Comparison of ENCODE assay signal across 2 cellular contexts in the genomic region with DNA sequence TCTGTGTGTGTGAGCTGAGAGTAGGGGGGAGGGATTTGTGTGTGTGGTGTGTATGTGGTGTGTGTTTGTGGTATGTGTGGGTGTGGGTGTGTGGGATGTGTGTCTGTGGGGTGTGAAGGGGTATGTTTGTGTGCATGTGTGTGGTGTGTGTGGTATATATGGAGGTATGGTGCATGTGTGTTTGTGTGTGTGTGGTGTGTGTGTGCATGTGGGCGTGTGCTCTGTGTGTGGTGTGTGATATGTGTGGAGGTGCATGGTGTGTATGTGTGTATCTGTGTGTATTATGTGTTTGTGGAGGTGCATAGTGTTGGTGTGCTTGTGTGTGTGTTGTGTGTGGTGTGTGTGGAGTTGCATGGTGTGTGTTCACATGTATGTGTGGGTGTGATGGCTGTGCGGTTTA.
TF ChIP-seq lines count a peak whose summit lies in the region.

No MANE protein-coding gene starts in this region.

TF ChIP-seq in HEK293, 187 proteins besides CTCF, POLR2A, EP300 and RAD21:
- TF ChIP-seq EGR2 (tag by site-specific recombination; IDR thresholded peaks at IDR 0.05; ENCODE audit: low read depth) (0 out of 2 replicates have a peak, but pooled peaks have one; percentile 26), ZNF146 (tag by site-specific recombination; IDR thresholded peaks at IDR 0.05) (no peak)

TF ChIP-seq in H1, 55 proteins besides CTCF, POLR2A, EP300 and RAD21:
- TF ChIP-seq YY1 (IDR thresholded peaks at IDR 0.05; ENCODE audit: low read depth, low read length) (no peak), JUN (IDR thresholded peaks at IDR 0.05; ENCODE audit: low read depth, low read length) (no peak), SIRT6 (IDR thresholded peaks at IDR 0.05; ENCODE audit: low read length) (no peak), ZNF274 (IDR thresholded peaks at IDR 0.05; ENCODE audit: borderline replicate concordance, extremely low read depth, low read length) (no peak), KDM4A (IDR thresholded peaks at IDR 0.05; ENCODE audit: low read depth, low read length, severe bottlenecking) (no peak), CEBPB (IDR thresholded peaks at IDR 0.05; ENCODE audit: low read depth, low read length) (no peak), TAF1 (IDR thresholded peaks at IDR 0.05; ENCODE audit: low read depth, low read length) (no peak), HDAC2 (IDR thresholded peaks at IDR 0.05; ENCODE audit: borderline replicate concordance in 1 of 2, low read depth in 2 of 2, low read length in 2 of 2) (no peak), SP4 (IDR thresholded peaks at IDR 0.05; ENCODE audit: low read length) (no peak), EZH2 (IDR thresholded peaks at IDR 0.05; ENCODE audit: low read depth, low read length, severe bottlenecking) (no peak), CHD1 (IDR thresholded peaks at IDR 0.05; ENCODE audit: low read depth, low read length) (no peak), RFX5 (IDR thresholded peaks at IDR 0.05; ENCODE audit: borderline replicate concordance, low read depth, low read length) (no peak), RNF2 (IDR thresholded peaks at IDR 0.05; ENCODE audit: borderline replicate concordance, low read depth, low read length, missing control alignments, poor library complexity, severe bottlenecking) (no peak), ASH2L (IDR thresholded peaks at IDR 0.05; ENCODE audit: low read length) (no peak), RBBP5 (IDR thresholded peaks at IDR 0.05; ENCODE audit: borderline replicate concordance, low read depth, low read length) (no peak), GABPA (IDR thresholded peaks at IDR 0.05; ENCODE audit: borderline replicate concordance, insufficient read depth, low read length) (no peak)
- TF ChIP-seq, protein P1, sequence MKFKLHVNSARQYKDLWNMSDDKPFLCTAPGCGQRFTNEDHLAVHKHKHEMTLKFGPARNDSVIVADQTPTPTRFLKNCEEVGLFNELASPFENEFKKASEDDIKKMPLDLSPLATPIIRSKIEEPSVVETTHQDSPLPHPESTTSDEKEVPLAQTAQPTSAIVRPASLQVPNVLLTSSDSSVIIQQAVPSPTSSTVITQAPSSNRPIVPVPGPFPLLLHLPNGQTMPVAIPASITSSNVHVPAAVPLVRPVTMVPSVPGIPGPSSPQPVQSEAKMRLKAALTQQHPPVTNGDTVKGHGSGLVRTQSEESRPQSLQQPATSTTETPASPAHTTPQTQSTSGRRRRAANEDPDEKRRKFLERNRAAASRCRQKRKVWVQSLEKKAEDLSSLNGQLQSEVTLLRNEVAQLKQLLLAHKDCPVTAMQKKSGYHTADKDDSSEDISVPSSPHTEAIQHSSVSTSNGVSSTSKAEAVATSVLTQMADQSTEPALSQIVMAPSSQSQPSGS (IDR thresholded peaks at IDR 0.05; ENCODE audit: low read length): no peak
- TF ChIP-seq, protein P2, sequence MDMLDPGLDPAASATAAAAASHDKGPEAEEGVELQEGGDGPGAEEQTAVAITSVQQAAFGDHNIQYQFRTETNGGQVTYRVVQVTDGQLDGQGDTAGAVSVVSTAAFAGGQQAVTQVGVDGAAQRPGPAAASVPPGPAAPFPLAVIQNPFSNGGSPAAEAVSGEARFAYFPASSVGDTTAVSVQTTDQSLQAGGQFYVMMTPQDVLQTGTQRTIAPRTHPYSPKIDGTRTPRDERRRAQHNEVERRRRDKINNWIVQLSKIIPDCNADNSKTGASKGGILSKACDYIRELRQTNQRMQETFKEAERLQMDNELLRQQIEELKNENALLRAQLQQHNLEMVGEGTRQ (IDR thresholded peaks at IDR 0.05; ENCODE audit: low read length): no peak
